Comparison of ENCODE assay signal across 10 cellular contexts in genomic region chr4:83054928-83055327, GRCh38. TPM values are rescaled to one million over a fixed set of nuclear protein-coding genes. Genes with fewer than 3 reads are reported as not detected.
DNase-seq lines count a peak whose midpoint lies in the region; ATAC-seq and TF ChIP-seq lines count a peak whose summit lies in the region.
"Had no signal": no experiment of that assay in that cellular context is flagged by ENCODE, and none has a peak within 500 bp of the region (broad histone marks: within the 10 kb centered on the region; RNA-seq: fewer than 3 reads in every experiment).

No MANE protein-coding gene starts in this region.

- DNase-seq in CD4-positive, alpha-beta T cell, result no peak
- DNase-seq in GM23338 (ENCODE audit: low spot score) (no peak), kidney glomerular epithelial cell (lab: John Stamatoyannopoulos, UW) (peak; percentile 9), UCSD-AML1 (lab: John Stamatoyannopoulos, UW; ENCODE audit: unreplicated experiment) (no peak), glutamatergic neuron (no peak), LoVo (ENCODE audit: low spot score) (no peak)
- DNase-seq in activated T-cell treated with anti-CD3 and anti-CD28 coated beads, Interleukin-2, amount 50 U/mL, for 1 hour, result no peak
- DNase-seq: activated naive CD8-positive, alpha-beta T cell treated with anti-CD3 and anti-CD28 coated beads, Interleukin-2, amount 10 ng/mL, durations not matched to agents 7 days and 5 days had no signal

- H3K27ac Mint-ChIP-seq in CD4-positive, alpha-beta T cell, result no peak overlapping the region
- H3K27ac Mint-ChIP-seq in GM23338 (no peak overlapping the region), glutamatergic neuron (ENCODE audit: unreplicated experiment) (no peak overlapping the region)
- H3K27ac Mint-ChIP-seq: activated naive CD8-positive, alpha-beta T cell treated with anti-CD3 and anti-CD28 coated beads, Interleukin-2, amount 10 ng/mL, durations not matched to agents 7 days and 5 days had no signal

- H3K4me3 ChIP-seq in GM23338, result no peak overlapping the region

- H2AFZ ChIP-seq in GM23338, result no peak overlapping the region

- no peaks in the 10 kb centered on the region for H3K36me3 ChIP-seq in GM23338 (ENCODE audit: insufficient read depth)

- H3K4me1 ChIP-seq in GM23338 (ENCODE audit: insufficient read depth), result peaks cover 4% of the 10 kb centered on the region; the same call in 1 of the 2 replicates

- peak; percentile 43 for TF ChIP-seq CTCF in CD4-positive, alpha-beta T cell (IDR thresholded peaks at IDR 0.05)
- peak; percentile 34 to 49; a peak in 2 of 4 replicates for TF ChIP-seq CTCF in GM23338 (conservative IDR thresholded peaks at IDR 0.05; ENCODE audit: low read depth in 2 of 2)
- TF ChIP-seq CTCF in VCaP (conservative IDR thresholded peaks at IDR 0.05), result peak; percentile 80
- TF ChIP-seq CTCF in glutamatergic neuron (IDR thresholded peaks at IDR 0.05; ENCODE audit: partially characterized antibody, unreplicated experiment), result no peak

- no peaks in the 10 kb centered on the region for H3K79me2 ChIP-seq in GM23338 (replicated peaks; ENCODE audit: insufficient read depth)

- H3K27ac ChIP-seq in CD4-positive, alpha-beta T cell (ENCODE audit: low read depth, low read length), result no peak overlapping the region
- H3K27ac ChIP-seq in GM23338 (ENCODE audit: low read depth), result no peak overlapping the region
- H3K27ac ChIP-seq in VCaP, result no peak overlapping the region
- H3K27ac ChIP-seq: HL-60 had no signal

- H3K9me3 ChIP-seq in CD4-positive, alpha-beta T cell (ENCODE audit: control insufficient read depth, low read length), result no peaks in the 10 kb centered on the region

- no peaks in the 10 kb centered on the region for H3K27me3 Mint-ChIP-seq in CD4-positive, alpha-beta T cell
- H3K27me3 Mint-ChIP-seq in GM23338 (ENCODE audit: insufficient read depth, low read depth, poor library complexity) (peaks cover 2% of the 10 kb centered on the region), glutamatergic neuron (ENCODE audit: unreplicated experiment) (no peaks in the 10 kb centered on the region)
- H3K27me3 Mint-ChIP-seq: activated naive CD8-positive, alpha-beta T cell treated with anti-CD3 and anti-CD28 coated beads, Interleukin-2, amount 10 ng/mL, durations not matched to agents 7 days and 5 days had no signal

- CTCF ChIA-PET in CD4-positive, alpha-beta T cell (lab: Charles Lee), result interaction anchor here (0.7 to 1.4 kb wide), 4 partner anchors 226 to 333 kb away, joined by 3 to 5 read pairs (median 4); partner anchors contain the start of gene COQ2

- H4K20me1 ChIP-seq in GM23338 (replicated peaks; ENCODE audit: insufficient read depth), result no peaks in the 10 kb centered on the region; the same call in 1 of the 2 replicates

- H3K4me1 Mint-ChIP-seq in CD4-positive, alpha-beta T cell (ENCODE audit: low read depth), result peaks cover 4% of the 10 kb centered on the region
- no peaks in the 10 kb centered on the region for H3K4me1 Mint-ChIP-seq in GM23338
- no peaks in the 10 kb centered on the region for H3K4me1 Mint-ChIP-seq in glutamatergic neuron (ENCODE audit: low read depth, unreplicated experiment)

- H3F3A ChIP-seq in GM23338 (replicated peaks; ENCODE audit: low read depth), result no peaks in the 10 kb centered on the region

- no peaks in the 10 kb centered on the region for H3K27me3 ChIP-seq in CD4-positive, alpha-beta T cell (ENCODE audit: control insufficient read depth, insufficient read depth, low read length)
- H3K27me3 ChIP-seq in GM23338 (ENCODE audit: insufficient read depth), result no peaks in the 10 kb centered on the region

- ATAC-seq in CD4-positive, alpha-beta T cell (ENCODE audit: poor library complexity), result peak; percentile 51
- no peak for ATAC-seq in GM23338

- POLR2A ChIA-PET in CD4-positive, alpha-beta T cell (lab: Charles Lee), result interaction anchor here (1.4 kb wide), 1 partner anchor 20 kb away, joined by 3 read pairs; the partner anchor contains the start of gene COPS4

- H3K4me2 ChIP-seq in GM23338, result no peak overlapping the region

- H3K4me3 Mint-ChIP-seq in CD4-positive, alpha-beta T cell, result no peak overlapping the region
- H3K4me3 Mint-ChIP-seq in GM23338 (no peak overlapping the region), glutamatergic neuron (ENCODE audit: unreplicated experiment) (no peak overlapping the region)
- H3K4me3 Mint-ChIP-seq: activated naive CD8-positive, alpha-beta T cell treated with anti-CD3 and anti-CD28 coated beads, Interleukin-2, amount 10 ng/mL, durations not matched to agents 7 days and 5 days had no signal

- H3K36me3 Mint-ChIP-seq in CD4-positive, alpha-beta T cell (ENCODE audit: low read depth), result peaks cover 77% of the 10 kb centered on the region
- H3K36me3 Mint-ChIP-seq in GM23338 (ENCODE audit: low read depth) (peaks cover 43% of the 10 kb centered on the region), glutamatergic neuron (ENCODE audit: unreplicated experiment) (peaks cover 5% of the 10 kb centered on the region)

- intact Hi-C loops in CD4-positive, alpha-beta T cell (cut with DNase I, micrococcal nuclease), result loop anchor here in 1 of 2 experiments (1.0 kb wide), 1 partner anchor 205 kb away; no protein-coding TSS in a partner anchor

- no peaks in the 10 kb centered on the region for H3K9me3 Mint-ChIP-seq in CD4-positive, alpha-beta T cell
- H3K9me3 Mint-ChIP-seq in GM23338, result no peaks in the 10 kb centered on the region
- no peaks in the 10 kb centered on the region for H3K9me3 Mint-ChIP-seq in glutamatergic neuron (ENCODE audit: unreplicated experiment)
- H3K9me3 Mint-ChIP-seq: activated naive CD8-positive, alpha-beta T cell treated with anti-CD3 and anti-CD28 coated beads, Interleukin-2, amount 10 ng/mL, durations not matched to agents 7 days and 5 days had no signal

- no peaks in the 10 kb centered on the region for H3K9me2 ChIP-seq in GM23338 (ENCODE audit: insufficient read depth)

TF ChIP-seq in GM23338, 12 proteins besides CTCF, POLR2A, EP300 and RAD21 (continues in another document):
- TF ChIP-seq EZH2phosphoT487 (IDR thresholded peaks at IDR 0.05; ENCODE audit: unreplicated experiment), result no peak

RNA-seq across cellular contexts. Expression of gene COPS4, which starts 19.9 kb away (rescaled TPM):
- total RNA-seq in CD4-positive, alpha-beta T cell, result 10 to 100 TPM; 26.0 to 27.6 TPM
- 34.2 and 46.6 TPM in 2 replicates for total RNA-seq in GM23338 (2014; rRNA removed; shearing (Covaris generic))
- 19.9 and 23.7 TPM in 2 replicates for polyA plus RNA-seq in GM23338 (2016; fragmentation: Nextera tagmentation; extraction: Ambion mirVana)
- total RNA-seq in glutamatergic neuron (ENCODE audit: unreplicated experiment), result 35.2 TPM

RNA-seq across cellular contexts. Expression of gene LIN54, which starts 44.3 kb away (rescaled TPM):
- 10 to 100 TPM; 11.0 to 12.1 TPM for total RNA-seq in CD4-positive, alpha-beta T cell
- total RNA-seq in GM23338 (2014; rRNA removed; shearing (Covaris generic)), result 11.2 and 15.7 TPM in 2 replicates
- 3.7 and 4.0 TPM in 2 replicates for polyA plus RNA-seq in GM23338 (2016; fragmentation: Nextera tagmentation; extraction: Ambion mirVana)
- total RNA-seq in glutamatergic neuron (ENCODE audit: unreplicated experiment), result 10.9 TPM

RNA-seq across cellular contexts. Expression of gene PLAC8, which starts 59.6 kb away (rescaled TPM):
- 100 to 1,000 TPM; 249 to 259 TPM for total RNA-seq in CD4-positive, alpha-beta T cell
- total RNA-seq in GM23338 (2014; rRNA removed; shearing (Covaris generic)), result 0.83 and 1.9 TPM in 2 replicates
- 1.2 and 1.6 TPM in 2 replicates for polyA plus RNA-seq in GM23338 (2016; fragmentation: Nextera tagmentation; extraction: Ambion mirVana)
- 1.0 TPM for total RNA-seq in glutamatergic neuron (ENCODE audit: unreplicated experiment)

Comparison
In these comparisons a context has a peak if more than half of its experiments do, and no peak if none do; other contexts are left out.
1. RNA of gene PLAC8, which starts 59.6 kb away (total RNA-seq): 249 to 259 TPM in CD4-positive, alpha-beta T cell; 1.0 TPM in glutamatergic neuron (single experiment) and 0.83 to 1.9 TPM in GM23338; every median in the first group is over 10 times any median in the second.